ENCODE assay signal across 1 cellular context in genomic region chr11:58578136-58578634, GRCh38.
TF ChIP-seq lines count a peak whose summit lies in the region.

No MANE protein-coding gene starts in this region.

TF ChIP-seq in K562, 482 proteins besides CTCF, POLR2A, EP300 and RAD21 (continued from another document and continues in another):
- no peak for TF ChIP-seq ZBTB5 (IDR thresholded peaks at IDR 0.05)
- TF ChIP-seq E2F1 (CRISPR knock-in tag; IDR thresholded peaks at IDR 0.05), result no peak; the same call in 1 of the 2 replicates
- peak; percentile 85 for TF ChIP-seq FOSL1 (tag; conservative IDR thresholded peaks at IDR 0.05)
- no peak for TF ChIP-seq RBM14 (IDR thresholded peaks at IDR 0.05; ENCODE audit: borderline replicate concordance, insufficient read depth, low read depth, low read length)
- no peak for TF ChIP-seq EHMT2 (IDR thresholded peaks at IDR 0.05)
- no peak for TF ChIP-seq ATF2 (CRISPR knock-in tag; IDR thresholded peaks at IDR 0.05)
- TF ChIP-seq ESRRA (IDR thresholded peaks at IDR 0.05; ENCODE audit: borderline replicate concordance, low read depth), result no peak; the same call in 1 of the 2 replicates
- TF ChIP-seq ZNF318 (IDR thresholded peaks at IDR 0.05; ENCODE audit: borderline replicate concordance in 1 of 2, low read depth in 1 of 2), result no peak
- no peak for TF ChIP-seq NFRKB (IDR thresholded peaks at IDR 0.05; ENCODE audit: low read depth)
- no peak for TF ChIP-seq DLX4 (CRISPR knock-in tag; IDR thresholded peaks at IDR 0.05)
- TF ChIP-seq ZBTB34 (CRISPR knock-in tag; IDR thresholded peaks at IDR 0.05), result no peak
- no peak for TF ChIP-seq MTF1 (CRISPR knock-in tag; IDR thresholded peaks at IDR 0.05; ENCODE audit: borderline replicate concordance)
- TF ChIP-seq NR2C1 (IDR thresholded peaks at IDR 0.05), result peak; percentile 99
- peak; percentile 99 for TF ChIP-seq NR2C1 (tag; IDR thresholded peaks at IDR 0.05)
- no peak for TF ChIP-seq BCLAF1 (IDR thresholded peaks at IDR 0.05; ENCODE audit: borderline replicate concordance in 1 of 2, control insufficient read depth in 1 of 2, low read depth in 2 of 2, low read length in 1 of 2)
- TF ChIP-seq KDM5B (IDR thresholded peaks at IDR 0.05; ENCODE audit: insufficient replicate concordance, low read depth, low read length), result peak; percentile 51
- no peak for TF ChIP-seq NKRF (IDR thresholded peaks at IDR 0.05; ENCODE audit: borderline replicate concordance)
- TF ChIP-seq FOS (IDR thresholded peaks at IDR 0.05; ENCODE audit: extremely low read depth, insufficient read length), result no peak
- no peak for TF ChIP-seq CEBPG (CRISPR knock-in tag; IDR thresholded peaks at IDR 0.05)
- no peak for TF ChIP-seq CEBPG (tag; conservative IDR thresholded peaks at IDR 0.05 in 1 of 2, IDR thresholded peaks at IDR 0.05 in 1 of 2)
- no peak for TF ChIP-seq HOMEZ (CRISPR knock-in tag; IDR thresholded peaks at IDR 0.05)
- no peak for TF ChIP-seq HNRNPUL1 (IDR thresholded peaks at IDR 0.05; ENCODE audit: low read length)
- no peak for TF ChIP-seq NFXL1 (CRISPR knock-in tag; IDR thresholded peaks at IDR 0.05)
- TF ChIP-seq ELK1 (CRISPR knock-in tag; IDR thresholded peaks at IDR 0.05), result no peak
- TF ChIP-seq SRSF1 (IDR thresholded peaks at IDR 0.05; ENCODE audit: low read depth, low read length), result no peak
- TF ChIP-seq SAP30 (IDR thresholded peaks at IDR 0.05; ENCODE audit: borderline replicate concordance, insufficient read depth, low read depth, low read length, poor library complexity, severe bottlenecking), result no peak
- no peak for TF ChIP-seq PPARD (CRISPR knock-in tag; IDR thresholded peaks at IDR 0.05)
- no peak for TF ChIP-seq KAT8 (IDR thresholded peaks at IDR 0.05; ENCODE audit: low read depth)
- TF ChIP-seq MYNN (IDR thresholded peaks at IDR 0.05), result no peak
- TF ChIP-seq MYNN (CRISPR knock-in tag; IDR thresholded peaks at IDR 0.05), result no peak
- TF ChIP-seq LEF1 (IDR thresholded peaks at IDR 0.05), result peak; percentile 3; the same call in 1 of the 2 replicates
- peak; percentile 70 for TF ChIP-seq ZFX (CRISPR knock-in tag; IDR thresholded peaks at IDR 0.05)
- TF ChIP-seq SMARCC2 (IDR thresholded peaks at IDR 0.05; ENCODE audit: low read depth), result no peak
- peak; percentile 70 for TF ChIP-seq MYC (IDR thresholded peaks at IDR 0.05; ENCODE audit: low read depth, low read length)
- no peak for TF ChIP-seq MYC (CRISPR knock-in tag; IDR thresholded peaks at IDR 0.05; ENCODE audit: borderline replicate concordance, low read depth)
- TF ChIP-seq TBP (optimal IDR thresholded peaks at IDR 0.05; ENCODE audit: low read depth, low read length), result no peak
- no peak for TF ChIP-seq RNF2 (IDR thresholded peaks at IDR 0.05)
